26 cellular contexts compared by ENCODE assay signal in the genomic region with DNA sequence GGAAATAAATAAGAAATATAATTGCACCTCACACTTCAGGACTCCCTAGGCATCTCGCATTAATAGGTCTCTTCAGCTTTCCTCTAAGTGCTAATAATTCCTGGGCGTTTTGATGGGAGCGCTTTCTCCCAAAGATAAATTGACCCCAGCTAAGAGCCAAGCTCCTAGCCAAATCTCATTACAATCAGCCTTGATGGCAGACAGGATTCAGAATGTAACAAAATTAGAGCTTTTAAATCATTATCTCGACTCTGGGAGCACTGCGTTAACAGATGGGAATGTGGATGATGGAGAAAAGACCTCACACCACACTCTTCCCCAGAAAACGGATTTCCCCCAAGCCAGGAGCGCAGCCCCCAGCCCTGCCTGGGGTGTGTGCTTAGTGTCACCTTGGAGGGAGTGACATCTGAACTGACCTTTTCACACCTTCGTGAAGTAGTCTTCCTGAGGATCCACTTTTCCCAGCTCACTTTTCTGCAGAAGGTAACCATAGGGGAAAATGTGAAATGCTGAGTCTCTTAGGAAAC. TPM values are rescaled to one million over a fixed set of nuclear protein-coding genes. Genes with fewer than 3 reads are reported as not detected.
"Had no signal": no experiment of that assay in that cellular context is flagged by ENCODE, and none has a peak within 500 bp of the region (broad histone marks: within the 10 kb centered on the region; RNA-seq: fewer than 3 reads in every experiment).

No MANE protein-coding gene starts in this region.

- H3K9me3 ChIP-seq: gastrocnemius medialis, heart left ventricle, left lung, ovary, psoas muscle, spleen, testis, tibial artery had no signal

- H3K4me1 ChIP-seq: left lung, testis had no signal

- DNase-seq: effector CD8-positive, alpha-beta T cell; endodermal cell; foreskin fibroblast; gastrocnemius medialis; heart left ventricle; left cardiac atrium; left lung; mesenchymal stem cell; midbrain; naive thymus-derived CD4-positive, alpha-beta T cell; nucleus accumbens; ovary; posterior cingulate gyrus; psoas muscle; right cardiac atrium; spleen; stimulated activated CD4-positive, alpha-beta T cell treated with anti-CD3 and anti-CD28 coated beads, Interleukin-4, amount 100 ng/mL, for 4 hours; stimulated activated naive CD8-positive, alpha-beta T cell treated with anti-CD3 and anti-CD28 coated beads, Interleukin-15, Interleukin-2, amounts not matched to agents 100 U/mL and 50 U/mL, for 24 hours; substantia nigra; testis; tibial artery had no signal

- H3K4me3 ChIP-seq: gastrocnemius medialis, heart left ventricle, hepatocyte, left lung, ovary, psoas muscle, skin epidermis, spleen, testis, tibial artery had no signal

- H3K79me2 ChIP-seq: hepatocyte had no signal

- H3K27ac ChIP-seq: epithelial cell of prostate, gastrocnemius medialis, heart left ventricle, hepatocyte, left lung, ovary, psoas muscle, skin epidermis, spleen, testis, tibial artery had no signal

- H3K27me3 ChIP-seq: gastrocnemius medialis, heart left ventricle, hepatocyte, left lung, ovary, spleen, testis, tibial artery had no signal

- ATAC-seq: gastrocnemius medialis; heart left ventricle; left cardiac atrium; left lung; naive thymus-derived CD4-positive, alpha-beta T cell; psoas muscle; right cardiac atrium; stimulated activated memory B cell treated with anti-CD40 and anti-IgM and Interleukin-4, amounts not matched to agents 10 μg/mL and 1 μg/mL and 100 μg/mL, for 72 hours; stimulated activated naive CD8-positive, alpha-beta T cell treated with anti-CD3 and anti-CD28 coated beads, Interleukin-15, Interleukin-2, amounts not matched to agents 100 U/mL and 50 U/mL, for 24 hours had no signal

- H3K4me2 ChIP-seq: hepatocyte had no signal

- H3K36me3 ChIP-seq: gastrocnemius medialis, heart left ventricle, left lung, ovary, spleen, tibial artery had no signal

RNA-seq across cellular contexts. Expression of a gene that starts 26.4 kb away (rescaled TPM):
- polyA plus RNA-seq: heart left ventricle, hepatocyte, right cardiac atrium, urinary bladder had no signal
